ENCODE assay signal across 8 cellular contexts in genomic region chr1:161706483-161707347, GRCh38. TPM values are rescaled to one million over a fixed set of nuclear protein-coding genes. Genes with fewer than 3 reads are reported as not detected.
A peak's percentile ranks its signal among the peaks of the same experiment; 100 is the strongest.
DNase-seq lines count a peak whose midpoint lies in the region; ATAC-seq and TF ChIP-seq lines count a peak whose summit lies in the region.

A gene with protein sequence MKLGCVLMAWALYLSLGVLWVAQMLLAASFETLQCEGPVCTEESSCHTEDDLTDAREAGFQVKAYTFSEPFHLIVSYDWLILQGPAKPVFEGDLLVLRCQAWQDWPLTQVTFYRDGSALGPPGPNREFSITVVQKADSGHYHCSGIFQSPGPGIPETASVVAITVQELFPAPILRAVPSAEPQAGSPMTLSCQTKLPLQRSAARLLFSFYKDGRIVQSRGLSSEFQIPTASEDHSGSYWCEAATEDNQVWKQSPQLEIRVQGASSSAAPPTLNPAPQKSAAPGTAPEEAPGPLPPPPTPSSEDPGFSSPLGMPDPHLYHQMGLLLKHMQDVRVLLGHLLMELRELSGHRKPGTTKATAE (plus strand): TSS chr1:161707229. CDS start chr1:161707265, 36 bp downstream.

- CTCF ChIA-PET in MCF 10A (lab: Yijun Ruan, JAX): interaction anchor here (0.6 to 2.0 kb wide), 6 partner anchors 20 to 31 kb away, joined by 3 to 11 read pairs (median 4); no protein-coding TSS in a partner anchor

- POLR2A ChIA-PET in MCF 10A (lab: Yijun Ruan, JAX): interaction anchor here (1.0 to 3.1 kb wide), 7 partner anchors 9 to 60 kb away, joined by 3 to 32 read pairs (median 3); partner anchors contain the start of gene ATF6

- H3K4me3 Mint-ChIP-seq in MCF 10A (ENCODE audit: unreplicated experiment): no peak within 1 kb of the TSS

- H3K4me1 ChIP-seq in breast epithelium (no peaks in the 10 kb centered on the region), heart left ventricle (peaks cover 0 to 16% (median 3%) of the 10 kb centered on the region in 12 donors)

- H3K9me3 Mint-ChIP-seq in MCF 10A (ENCODE audit: unreplicated experiment): no peaks in the 10 kb centered on the region

- no peak within 1 kb of the TSS for H3K4me3 ChIP-seq in breast epithelium
- H3K4me3 ChIP-seq in heart left ventricle: no peak within 1 kb of the TSS
- H3K4me3 ChIP-seq in lower leg skin (ENCODE audit: low read depth, poor library complexity, severe bottlenecking): no peak within 1 kb of the TSS

- H3K27ac ChIP-seq in breast epithelium: no peak within 1 kb of the TSS
- peak within 1 kb of the TSS in 9 of 12 donors; percentile 0 to 69 (median 61) for H3K27ac ChIP-seq in heart left ventricle

- no peaks in the 10 kb centered on the region for H3K27me3 Mint-ChIP-seq in MCF 10A (ENCODE audit: insufficient read depth, unreplicated experiment)

- H3K4me1 Mint-ChIP-seq in MCF 10A (ENCODE audit: insufficient read depth, unreplicated experiment): peaks cover 7% of the 10 kb centered on the region

- H3K36me3 ChIP-seq in breast epithelium: no peaks in the 10 kb centered on the region
- no peaks in the 10 kb centered on the region for H3K36me3 ChIP-seq in heart left ventricle

- no peaks in the 10 kb centered on the region for H3K36me3 Mint-ChIP-seq in MCF 10A (ENCODE audit: insufficient read depth, unreplicated experiment)

- no peaks in the 10 kb centered on the region for H3K9me3 ChIP-seq in breast epithelium
- H3K9me3 ChIP-seq in heart left ventricle: no peaks in the 10 kb centered on the region

- ATAC-seq in HG02938 (IDR thresholded peaks at IDR 0.05; ENCODE audit: unreplicated experiment): peak; percentile 73
- ATAC-seq in heart left ventricle: peak; percentile 67 to 96 (median 93)
- ATAC-seq in HG02970 (IDR thresholded peaks at IDR 0.05; ENCODE audit: low FRiP score, unreplicated experiment): no peak

- H3K27ac Mint-ChIP-seq in MCF 10A (ENCODE audit: low read depth, unreplicated experiment): no peak within 1 kb of the TSS

- 27 to 38% (median 30%) methylated on average over 4 of the region's 4 CpGs for WGBS in heart left ventricle, 4 donors
- WGBS in lower leg skin, 2 donors: 24 to 31% methylated on average over 4 of the region's 4 CpGs

- no peak for TF ChIP-seq POLR2A in breast epithelium (IDR thresholded peaks at IDR 0.05)
- no peak for TF ChIP-seq POLR2A in heart left ventricle (IDR thresholded peaks at IDR 0.05)
- no peak for TF ChIP-seq POLR2A in lower leg skin (IDR thresholded peaks at IDR 0.05)

- intact Hi-C loops in MCF 10A (cut with micrococcal nuclease): no loop called here
- intact Hi-C loops in breast epithelium (cut with DNase I; ENCODE audit: low total_unique reads): no loop called here
- intact Hi-C loops in heart left ventricle (cut with DNase I): no loop called here
- intact Hi-C loops in lower leg skin (cut with DNase I; ENCODE audit: low total_unique reads): no loop called here

- H3K27me3 ChIP-seq in breast epithelium (no peaks in the 10 kb centered on the region), heart left ventricle (peaks cover 0 to 15% (median 0%) of the 10 kb centered on the region in 9 donors)

- DNase-seq in MCF 10A (ENCODE audit: unreplicated experiment): peak; percentile 80
- DNase-seq in breast epithelium (ENCODE audit: low spot score in 2 of 2): no peak
- peak; percentile 87 for DNase-seq in RKO (ENCODE audit: low spot score)
- DNase-seq in heart left ventricle: peak in 2 of 5 donors; percentile 37 to 43
- no peak for DNase-seq in lower leg skin (ENCODE audit: low spot score in 2 of 2)
- no peak for DNase-seq in OCI-M2 (lab: John Stamatoyannopoulos, UW; ENCODE audit: unreplicated experiment)

- TSS peak; percentile 94 for BruUV-seq in MCF 10A (replicated peaks; lab: Mats Ljungman, UMichigan)

- no peak for TF ChIP-seq CTCF in MCF 10A (IDR thresholded peaks at IDR 0.05; ENCODE audit: unreplicated experiment)
- TF ChIP-seq CTCF in breast epithelium (IDR thresholded peaks at IDR 0.05): no peak
- no peak for TF ChIP-seq CTCF in heart left ventricle (IDR thresholded peaks at IDR 0.05)
- no peak for TF ChIP-seq CTCF in lower leg skin (IDR thresholded peaks at IDR 0.05)

RNA-seq across cellular contexts. Expression of the gene that starts here (rescaled TPM):
- total RNA-seq in MCF 10A (2022): 0.30 and 0.47 TPM in 2 replicates
- under 1 TPM in 1 of 3 donors, not detected in 2; 0.15 TPM for total RNA-seq in breast epithelium
- 1 to 10 TPM in 1 of 9 donors, under 1 TPM in 2, not detected in 6; 0.20 to 1.0 (median 0.41) TPM for total RNA-seq in heart left ventricle
- polyA plus RNA-seq in heart left ventricle: under 1 TPM; 0.11 to 0.23 TPM
- total RNA-seq in lower leg skin: 1 to 10 TPM in 2 of 4 donors, under 1 TPM in 1, not detected in 1; 0.19 to 2.2 (median 2.0) TPM

Comparison
In these comparisons a context has a peak if more than half of its experiments do, and no peak if none do; other contexts are left out.
1. Peak in DNase-seq in MCF 10A; RNA of the gene not detected or under 1 TPM.
2. H3K27ac ChIP-seq: peak in heart left ventricle (9 of 12); none in breast epithelium (0 of 2).